In genomic region chr7:140062118-140062527, GRCh38 we compare ENCODE assay signal across 8 cellular contexts. TPM values are rescaled to one million over a fixed set of nuclear protein-coding genes. Genes with fewer than 3 reads are reported as not detected.
DNase-seq lines count a peak whose midpoint lies in the region; ATAC-seq and TF ChIP-seq lines count a peak whose summit lies in the region.

No MANE protein-coding gene starts in this region.

- 14 to 20% methylated on average over 32 of the region's 32 CpGs for WGBS in aorta, 2 donors

- intact Hi-C loops in aorta (cut with DNase I) = no loop called here

- no peaks in the 10 kb centered on the region for H3K9me3 ChIP-seq in aorta (ENCODE audit: control insufficient read depth, low read length)

- H3K9ac ChIP-seq in KMS-11 = peak overlapping the region; percentile 75

- no peaks in the 10 kb centered on the region for H3K36me3 ChIP-seq in KMS-11 (ENCODE audit: insufficient read depth)
- H3K36me3 ChIP-seq in aorta (ENCODE audit: control insufficient read depth in 1 of 2, insufficient read depth in 2 of 2, low read length in 1 of 2) = no peaks in the 10 kb centered on the region

- H2AFZ ChIP-seq in KMS-11 (ENCODE audit: low read depth) = peak overlapping the region; percentile 94

- H3K79me2 ChIP-seq in KMS-11 (ENCODE audit: insufficient read depth, low read depth) = peaks cover 12% of the 10 kb centered on the region; the same call in 1 of the 2 replicates

- peak overlapping the region; percentile 29; the same call in 1 of the 2 replicates for H3K27ac ChIP-seq in KMS-11
- peak overlapping the region; percentile 30 to 70 for H3K27ac ChIP-seq in aorta (ENCODE audit: low read depth in 1 of 2, low read length in 2 of 2)

- TF ChIP-seq CTCF in KMS-11 (conservative IDR thresholded peaks at IDR 0.05; ENCODE audit: low read depth, low read length) = no peak
- TF ChIP-seq CTCF in epithelial cell of proximal tubule (conservative IDR thresholded peaks at IDR 0.05; ENCODE audit: low read depth, low read length) = no peak
- no peak for TF ChIP-seq CTCF in omental fat pad (IDR thresholded peaks at IDR 0.05)

- H4K20me1 ChIP-seq in KMS-11 (ENCODE audit: insufficient read depth) = no peaks in the 10 kb centered on the region

- H3K27me3 ChIP-seq in KMS-11 (ENCODE audit: insufficient read depth, low read depth) = no peaks in the 10 kb centered on the region
- no peaks in the 10 kb centered on the region for H3K27me3 ChIP-seq in aorta (ENCODE audit: control insufficient read depth in 1 of 2, insufficient read depth in 2 of 2, low read length in 1 of 2)

- H3K4me1 ChIP-seq in KMS-11 (ENCODE audit: low read depth, poor library complexity, severe bottlenecking) = peaks cover 24% of the 10 kb centered on the region
- no peaks in the 10 kb centered on the region for H3K4me1 ChIP-seq in aorta (ENCODE audit: control insufficient read depth in 1 of 2, insufficient read depth in 2 of 2, low read length in 2 of 2)

- ATAC-seq in GM21423 (IDR thresholded peaks at IDR 0.05; ENCODE audit: unreplicated experiment) (peak; percentile 27), omental fat pad (ENCODE audit: low FRiP score) (peak; percentile 45), aorta (ENCODE audit: low FRiP score) (no peak)

- DNase-seq in COLO668 (lab: John Stamatoyannopoulos, UW; ENCODE audit: unreplicated experiment) = peak; percentile 54
- DNase-seq in activated CD8-positive, alpha-beta memory T cell treated with anti-CD3 and anti-CD28 coated beads for 24 hours = peak; percentile 82
- DNase-seq in epithelial cell of proximal tubule (ENCODE audit: low read depth) = no peak
- no peak for DNase-seq in omental fat pad (ENCODE audit: low spot score)
- peak in 1 of 2 donors; percentile 60 for DNase-seq in aorta
- no peak for DNase-seq in ureter (ENCODE audit: low spot score)

- H3K4me2 ChIP-seq in KMS-11 = peak overlapping the region; percentile 90

- H3K4me3 ChIP-seq in KMS-11 (IDR thresholded peaks at IDR 0.05; ENCODE audit: insufficient read depth, low read depth, low read length) (peak overlapping the region; percentile 56), epithelial cell of proximal tubule (ENCODE audit: low read depth, low read length) (peak overlapping the region; percentile 70), aorta (ENCODE audit: low read length in 2 of 2) (peak overlapping the region; percentile 74 to 82)

RNA-seq across cellular contexts. Expression of gene PARP12, which starts 0.6 kb away (rescaled TPM):
- total RNA-seq in epithelial cell of proximal tubule (20.9 and 35.4 TPM in 2 replicates), omental fat pad (10 to 100 TPM; 15.6 to 85.1 (median 45.6) TPM), aorta (10 to 100 TPM; 42.6 to 43.5 TPM), ureter (54.2 TPM)
- 10 to 100 TPM; 14.7 to 36.9 TPM for polyA plus RNA-seq in aorta

Comparison
In these comparisons a context has a peak if more than half of its experiments do, and no peak if none do; other contexts are left out.
1. DNase-seq: peak in COLO668 (single experiment) and activated CD8-positive, alpha-beta memory T cell treated with anti-CD3 and anti-CD28 coated beads for 24 hours (single experiment); none in epithelial cell of proximal tubule (single experiment), omental fat pad (single experiment) and ureter (single experiment).
2. Peak in every context shown above with its lines, with median percentiles within 50 percentile points of each other: H3K4me3 ChIP-seq.